Comparison of ENCODE assay signal across 8 cellular contexts in the genomic region with DNA sequence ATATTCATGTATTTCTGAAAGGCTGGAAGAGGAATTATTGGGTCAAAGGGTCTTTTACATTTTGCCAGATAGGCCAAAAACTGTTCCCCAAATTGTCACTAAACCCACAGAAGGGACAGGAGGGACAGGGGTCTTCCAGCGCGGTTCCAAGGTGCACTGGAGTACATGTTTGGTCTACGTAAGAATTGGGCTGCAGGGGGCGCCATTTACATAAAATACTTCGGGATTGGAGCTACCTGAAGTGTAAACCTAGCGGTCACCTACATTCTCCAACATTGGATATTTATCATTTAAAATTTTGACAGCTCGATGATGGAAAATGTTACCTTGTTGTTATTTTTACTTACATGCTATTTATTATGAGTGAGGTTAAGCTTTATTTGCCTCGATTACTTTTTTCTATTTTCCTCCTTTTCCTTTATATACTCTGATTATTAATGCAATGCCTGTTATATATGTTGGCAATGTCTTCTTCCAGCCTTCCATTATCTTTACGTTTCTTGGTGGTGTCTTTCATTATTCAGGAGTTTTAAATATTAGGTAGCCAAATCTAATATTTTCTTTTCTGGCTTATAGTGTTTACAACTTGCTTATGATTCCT. TPM values are rescaled to one million over a fixed set of nuclear protein-coding genes. Genes with fewer than 3 reads are reported as not detected.
DNase-seq lines count a peak whose midpoint lies in the region; ATAC-seq and TF ChIP-seq lines count a peak whose summit lies in the region.

No MANE protein-coding gene starts in this region.

- WGBS in GM23248 (ENCODE audit: low coverage in 1 of 2, low lambda C conversion rate in 2 of 2, missing lambda C conversion rate in 2 of 2), 2 experiments: 18 to 28% methylated on average over 9 of the region's 9 CpGs

- peak; percentile 56 for TF ChIP-seq CTCF in DOHH2 (IDR thresholded peaks at IDR 0.05; ENCODE audit: low read depth, low read length, poor library complexity, severe bottlenecking)

- H3K4me1 Mint-ChIP-seq in immature natural killer cell: no peaks in the 10 kb centered on the region

- H3K9me2 ChIP-seq in DOHH2 (replicated peaks; ENCODE audit: control insufficient read depth, low read length) (no peaks in the 10 kb centered on the region), GM23248 (ENCODE audit: insufficient read depth) (no peaks in the 10 kb centered on the region)

- no peaks in the 10 kb centered on the region for H3K9me3 Mint-ChIP-seq in immature natural killer cell

- H3K36me3 ChIP-seq in DOHH2 (ENCODE audit: control insufficient read depth, low read length) (no peaks in the 10 kb centered on the region), GM23248 (ENCODE audit: low read depth) (no peaks in the 10 kb centered on the region), SJCRH30 (no peaks in the 10 kb centered on the region)

- no peak overlapping the region for H2AFZ ChIP-seq in GM23248

- H3K4me3 Mint-ChIP-seq in immature natural killer cell: no peak overlapping the region

- ATAC-seq in HG02870 (IDR thresholded peaks at IDR 0.05; ENCODE audit: unreplicated experiment): no peak

- in situ Hi-C loops in GM23248 (cut with MboI): loop anchor here (10.0 kb wide), 1 partner anchor 398 kb away; no protein-coding TSS in a partner anchor

- peak; percentile 34 for DNase-seq in GM23248
- peak; percentile 62 to 76 for DNase-seq in SJCRH30
- peak in 2 of 3 donors; percentile 9 to 39 for DNase-seq in immature natural killer cell
- DNase-seq in GOT3 (lab: John Stamatoyannopoulos, UW): no peak
- no peak for DNase-seq in GM03348 (ENCODE audit: low spot score)
- DNase-seq in hippocampal formation (lab: John Stamatoyannopoulos, UW): no peak

- no peak overlapping the region for H3K9ac ChIP-seq in GM23248

- H3K36me3 Mint-ChIP-seq in immature natural killer cell: no peaks in the 10 kb centered on the region

- no peak overlapping the region for H3K4me2 ChIP-seq in DOHH2 (ENCODE audit: low read length)
- no peak overlapping the region for H3K4me2 ChIP-seq in GM23248 (ENCODE audit: unreplicated experiment)

- H4K20me1 ChIP-seq in DOHH2 (ENCODE audit: control insufficient read depth, insufficient read depth, low read depth, low read length) (no peaks in the 10 kb centered on the region), GM23248 (ENCODE audit: insufficient read depth) (no peaks in the 10 kb centered on the region)

- peaks cover 3% of the 10 kb centered on the region; the same call in 1 of the 2 replicates for H3K27me3 ChIP-seq in DOHH2 (ENCODE audit: control insufficient read depth, low read length)
- H3K27me3 ChIP-seq in GM23248 (replicated peaks; ENCODE audit: insufficient read depth): no peaks in the 10 kb centered on the region; the same call in 1 of the 2 replicates
- no peaks in the 10 kb centered on the region for H3K27me3 ChIP-seq in SJCRH30

- H3K4me3 ChIP-seq in DOHH2 (ENCODE audit: low read length) (no peak overlapping the region), GM23248 (no peak overlapping the region), SJCRH30 (no peak overlapping the region)

- no peaks in the 10 kb centered on the region for H3K79me2 ChIP-seq in DOHH2 (ENCODE audit: control insufficient read depth, low read length)
- no peaks in the 10 kb centered on the region for H3K79me2 ChIP-seq in GM23248 (ENCODE audit: insufficient read depth)

- no peak overlapping the region for H3K27ac Mint-ChIP-seq in immature natural killer cell

- H3K27me3 Mint-ChIP-seq in immature natural killer cell (ENCODE audit: low read depth in 3 of 3): peaks cover 8 to 10% (median 8%) of the 10 kb centered on the region in 3 donors

- H3K27ac ChIP-seq in DOHH2 (ENCODE audit: low read depth, low read length) (no peak overlapping the region), GM23248 (no peak overlapping the region), SJCRH30 (no peak overlapping the region)

- H3F3A ChIP-seq in DOHH2 (ENCODE audit: control insufficient read depth, insufficient read depth) (no peaks in the 10 kb centered on the region), GM23248 (ENCODE audit: insufficient read depth) (0 out of 2 replicates have a peak, but pooled peaks cover 7% of the 10 kb centered on the region)

- H3K4me1 ChIP-seq in DOHH2 (ENCODE audit: control insufficient read depth, low read length) (no peaks in the 10 kb centered on the region), GM23248 (ENCODE audit: insufficient read depth) (peaks cover 4% of the 10 kb centered on the region; the same call in 1 of the 2 replicates), SJCRH30 (no peaks in the 10 kb centered on the region)

- H3K9me3 ChIP-seq in DOHH2 (ENCODE audit: control insufficient read depth, insufficient read depth, low read length): no peaks in the 10 kb centered on the region
- no peaks in the 10 kb centered on the region for H3K9me3 ChIP-seq in GM23248 (ENCODE audit: low read depth)
- no peaks in the 10 kb centered on the region for H3K9me3 ChIP-seq in SJCRH30 (replicated peaks)

RNA-seq across cellular contexts. Expression of a gene that starts 43.0 kb away (rescaled TPM):
- total RNA-seq in GM23248 (2014; rRNA removed; shearing (Covaris generic)): not detected in 2 replicates
- polyA plus RNA-seq in GM23248 (2016; fragmentation: Nextera tagmentation; extraction: Ambion mirVana) (not detected in 2 replicates), immature natural killer cell (not detected)
- total RNA-seq in SJCRH30 (2014; rRNA removed; shearing (Covaris generic)): not detected in 2 replicates

Comparison
In these comparisons a context has a peak if more than half of its experiments do, and no peak if none do; other contexts are left out.
1. DNase-seq: peak in GM23248 (single experiment), SJCRH30 (2 of 2) and immature natural killer cell (2 of 3); none in GOT3 (single experiment), GM03348 (single experiment) and hippocampal formation (0 of 2).